ENCODE assay signal across 10 cellular contexts in genomic region chr10:32955790-32956189, GRCh38. TPM values are rescaled to one million over a fixed set of nuclear protein-coding genes. Genes with fewer than 3 reads are reported as not detected.
DNase-seq lines count a peak whose midpoint lies in the region; ATAC-seq and TF ChIP-seq lines count a peak whose summit lies in the region.
"Had no signal": no experiment of that assay in that cellular context is flagged by ENCODE, and none has a peak within 500 bp of the region (broad histone marks: within the 10 kb centered on the region; RNA-seq: fewer than 3 reads in every experiment).

No MANE protein-coding gene starts in this region.

- POLR2A ChIA-PET in naive thymus-derived CD4-positive, alpha-beta T cell (lab: Charles Lee) = interaction anchor here (1.0 to 1.1 kb wide), 2 partner anchors 25 to 199 kb away, joined by 4 to 6 read pairs; no protein-coding TSS in a partner anchor

- H3K4me3 ChIP-seq in AG10803 (ENCODE audit: low read length) (peak overlapping the region; percentile 80), LNCaP clone FGC (ENCODE audit: low read depth, low read length) (peak overlapping the region; percentile 88), ectodermal cell (ENCODE audit: insufficient read depth, low read depth, low read length) (peak overlapping the region; percentile 7)
- peak overlapping the region; percentile 53 for H3K4me3 ChIP-seq in naive thymus-derived CD4-positive, alpha-beta T cell (ENCODE audit: low read length)

- peaks cover 44 to 81% (median 72%) of the 10 kb centered on the region in 7 donors for H3K4me1 Mint-ChIP-seq in naive thymus-derived CD4-positive, alpha-beta T cell
- peaks cover 63% of the 10 kb centered on the region for H3K4me1 Mint-ChIP-seq in stimulated activated naive CD8-positive, alpha-beta T cell treated with anti-CD3 and anti-CD28 coated beads, Interleukin-15, amount 100 ng/mL, for 72 hours

- peak overlapping the region in 1 of 9 donors; percentile 60 for H3K27ac Mint-ChIP-seq in naive thymus-derived CD4-positive, alpha-beta T cell
- no peak overlapping the region for H3K27ac Mint-ChIP-seq in stimulated activated naive CD8-positive, alpha-beta T cell treated with anti-CD3 and anti-CD28 coated beads, Interleukin-15, amount 100 ng/mL, for 72 hours

- peaks cover 19% of the 10 kb centered on the region for H3K4me1 ChIP-seq in ectodermal cell (ENCODE audit: control insufficient read depth, insufficient read depth, low read length)
- peaks cover 10 to 17% of the 10 kb centered on the region in 2 donors for H3K4me1 ChIP-seq in naive thymus-derived CD4-positive, alpha-beta T cell (ENCODE audit: control insufficient read depth in 2 of 2, insufficient read depth in 2 of 2, low read length in 2 of 2)

- intact Hi-C loops in naive thymus-derived CD4-positive, alpha-beta T cell (cut with micrococcal nuclease) = loop anchor here (2.0 to 10.0 kb wide), 4 partner anchors 182 to 1638 kb away; partner anchors contain the start of genes EPC1 (in 1 of the 2) and ZEB1 (in 1 of the 2)
- intact Hi-C loops in posterior vena cava (cut with DNase I) = loop anchor here in 1 of 2 donors (2.0 kb wide), 1 partner anchor 27 kb away; no protein-coding TSS in a partner anchor

- TF ChIP-seq CTCF in AG10803 (conservative IDR thresholded peaks at IDR 0.05; ENCODE audit: low read length) (no peak), LNCaP clone FGC (IDR thresholded peaks at IDR 0.05; ENCODE audit: control insufficient read depth, extremely low read depth, insufficient read depth) (no peak)

- peak overlapping the region in 7 of 10 donors; percentile 1 to 87 (median 74) for H3K4me3 Mint-ChIP-seq in naive thymus-derived CD4-positive, alpha-beta T cell
- H3K4me3 Mint-ChIP-seq in stimulated activated naive CD8-positive, alpha-beta T cell treated with anti-CD3 and anti-CD28 coated beads, Interleukin-15, amount 100 ng/mL, for 72 hours = peak overlapping the region in 1 of 2 donors; percentile 44

- no peaks in the 10 kb centered on the region for H3K36me3 Mint-ChIP-seq in naive thymus-derived CD4-positive, alpha-beta T cell

- WGBS in ectodermal cell, 2 experiments = 31 to 62% methylated on average over 1 of the region's 1 CpG

- no peaks in the 10 kb centered on the region for H3K9me3 Mint-ChIP-seq in naive thymus-derived CD4-positive, alpha-beta T cell
- H3K9me3 Mint-ChIP-seq in stimulated activated naive CD8-positive, alpha-beta T cell treated with anti-CD3 and anti-CD28 coated beads, Interleukin-15, amount 100 ng/mL, for 72 hours = no peaks in the 10 kb centered on the region

- no peaks in the 10 kb centered on the region for H3K9me3 ChIP-seq in ectodermal cell (ENCODE audit: control insufficient read depth, low read length)
- no peaks in the 10 kb centered on the region for H3K9me3 ChIP-seq in naive thymus-derived CD4-positive, alpha-beta T cell (ENCODE audit: control insufficient read depth in 2 of 3, low read length in 3 of 3)

- peaks cover 0 to 10% (median 0%) of the 10 kb centered on the region in 5 donors for H3K27me3 Mint-ChIP-seq in naive thymus-derived CD4-positive, alpha-beta T cell
- H3K27me3 Mint-ChIP-seq in stimulated activated naive CD8-positive, alpha-beta T cell treated with anti-CD3 and anti-CD28 coated beads, Interleukin-15, amount 100 ng/mL, for 72 hours = peaks cover 8% of the 10 kb centered on the region

- H3K27ac ChIP-seq in ectodermal cell (ENCODE audit: insufficient read depth, low read depth, low read length, poor library complexity, severe bottlenecking) = no peak overlapping the region
- H3K27ac ChIP-seq in naive thymus-derived CD4-positive, alpha-beta T cell (ENCODE audit: low read depth, low read length) = no peak overlapping the region

- ATAC-seq in naive thymus-derived CD4-positive, alpha-beta T cell = no peak
- ATAC-seq in HG02610 (IDR thresholded peaks at IDR 0.05; ENCODE audit: unreplicated experiment) = no peak
- ATAC-seq in stimulated activated naive CD8-positive, alpha-beta T cell treated with anti-CD3 and anti-CD28 coated beads, Interleukin-15, amount 100 ng/mL, for 72 hours = no peak

- DNase-seq in AG10803 (ENCODE audit: low read depth) (no peak), LNCaP clone FGC (ENCODE audit: low read depth) (no peak), posterior vena cava (ENCODE audit: low spot score) (no peak), retina (no peak)
- DNase-seq in naive thymus-derived CD4-positive, alpha-beta T cell = no peak
- no peak for DNase-seq in stimulated activated naive CD8-positive, alpha-beta T cell treated with anti-CD3 and anti-CD28 coated beads, Interleukin-15, amount 100 ng/mL, for 72 hours
- DNase-seq: GDM1, NCI-H1105 had no signal

- H3K27me3 ChIP-seq in ectodermal cell (ENCODE audit: control insufficient read depth, insufficient read depth, low read length, poor library complexity, severe bottlenecking) = no peaks in the 10 kb centered on the region
- H3K27me3 ChIP-seq in naive thymus-derived CD4-positive, alpha-beta T cell (ENCODE audit: control insufficient read depth in 2 of 2, insufficient read depth in 2 of 2, low read length in 2 of 2) = no peaks in the 10 kb centered on the region

- no peaks in the 10 kb centered on the region for H3K36me3 ChIP-seq in ectodermal cell (ENCODE audit: control insufficient read depth, insufficient read depth, low read length)
- no peaks in the 10 kb centered on the region for H3K36me3 ChIP-seq in naive thymus-derived CD4-positive, alpha-beta T cell (ENCODE audit: control insufficient read depth in 2 of 3, insufficient read depth in 3 of 3, low read length in 3 of 3)

- CTCF ChIA-PET in naive thymus-derived CD4-positive, alpha-beta T cell (lab: Charles Lee) = interaction anchor here (1.1 to 2.6 kb wide), 2 partner anchors 24 to 54 kb away, joined by 3 to 10 read pairs; no protein-coding TSS in a partner anchor

RNA-seq across cellular contexts. Expression of gene ITGB1, which starts 2.2 kb away (rescaled TPM):
- polyA plus RNA-seq in ectodermal cell (2013, experiment 1 of 4) = 209 TPM
- polyA plus RNA-seq in ectodermal cell (2013, experiment 2 of 4) = 208 TPM
- 184 TPM for polyA plus RNA-seq in ectodermal cell (2013, experiment 3 of 4)
- polyA plus RNA-seq in ectodermal cell (2013, experiment 4 of 4) = 199 TPM
- total RNA-seq in naive thymus-derived CD4-positive, alpha-beta T cell = 100 to 1,000 TPM in 1 of 5 experiments, 10 to 100 TPM in 4; 43.2 to 205 (median 60.8) TPM
- polyA plus RNA-seq in naive thymus-derived CD4-positive, alpha-beta T cell = 10 to 100 TPM; 26.5 to 36.1 TPM
- 1,000 to 10,000 TPM; 1,298 to 1,367 TPM for total RNA-seq in posterior vena cava

Comparison
In these comparisons a context has a peak if more than half of its experiments do, and no peak if none do; other contexts are left out.
1. H3K4me3 ChIP-seq: peak in every context shown above with its lines; median percentile 88 in LNCaP clone FGC; 80 in AG10803; 53 in naive thymus-derived CD4-positive, alpha-beta T cell; 7 in ectodermal cell.
2. RNA of gene ITGB1, which starts 2.2 kb away (total RNA-seq): 1,298 to 1,367 TPM in posterior vena cava; 43.2 to 205 TPM in naive thymus-derived CD4-positive, alpha-beta T cell; every median in the first group is over 4 times any median in the second.